8 cellular contexts compared by ENCODE assay signal in genomic region chr19:294819-295686, GRCh38.
A peak's percentile ranks its signal among the peaks of the same experiment; 100 is the strongest.
DNase-seq lines count a peak whose midpoint lies in the region; ATAC-seq and TF ChIP-seq lines count a peak whose summit lies in the region.

No MANE protein-coding gene starts in this region.

- no peaks in the 10 kb centered on the region for H3K4me1 ChIP-seq in RWPE2 (ENCODE audit: insufficient read depth, poor library complexity, severe bottlenecking)

- TF ChIP-seq CTCF in 22Rv1 (IDR thresholded peaks at IDR 0.05) (peak; percentile 97), RWPE2 (IDR thresholded peaks at IDR 0.05; ENCODE audit: poor library complexity, severe bottlenecking) (peak; percentile 71), astrocyte of the spinal cord (IDR thresholded peaks at IDR 0.05; ENCODE audit: low read depth, low read length) (peak; percentile 82)

- H3K4me3 ChIP-seq in RWPE2 (ENCODE audit: severe bottlenecking) (no peak overlapping the region), astrocyte of the spinal cord (ENCODE audit: low read depth, low read length) (no peak overlapping the region)

- in situ Hi-C loops in astrocyte of the spinal cord (cut with HindIII; ENCODE audit: low sequenced_read_pairs), result no loop called here

- peak; percentile 55 for DNase-seq in GM19238 (ENCODE audit: insufficient read length, low spot score)
- DNase-seq in RWPE2 (ENCODE audit: low spot score), result peak; percentile 57
- DNase-seq in astrocyte of the spinal cord (ENCODE audit: low read depth, low spot score), result no peak
- peak; percentile 21 for DNase-seq in iris pigment epithelial cell (ENCODE audit: low read depth)
- DNase-seq in stimulated activated CD4-positive, alpha-beta T cell treated with anti-CD3 and anti-CD28 coated beads, Interleukin-2, amount 100 ng/mL, for 48 hours, result peak; percentile 44 to 56
- DNase-seq in NCI-H146 treated with DMSO at 0.1 percent for 48 hours (lab: John Stamatoyannopoulos, UW; ENCODE audit: unreplicated experiment), result no peak

- peaks cover 19% of the 10 kb centered on the region for H3K27me3 ChIP-seq in RWPE2 (ENCODE audit: insufficient read depth, poor library complexity, severe bottlenecking)

- H3K27ac ChIP-seq in 22Rv1 (peak overlapping the region; percentile 22), RWPE2 (ENCODE audit: poor library complexity, severe bottlenecking) (no peak overlapping the region)

- H3K36me3 ChIP-seq in RWPE2 (ENCODE audit: low read depth), result no peaks in the 10 kb centered on the region

- H3K9me3 ChIP-seq in RWPE2 (ENCODE audit: severe bottlenecking), result no peaks in the 10 kb centered on the region

- ATAC-seq in RWPE2 (ENCODE audit: low read depth), result peak; percentile 50
- no peak for ATAC-seq in GM21381 (IDR thresholded peaks at IDR 0.05; ENCODE audit: unreplicated experiment)

Comparison
In these comparisons a context has a peak if more than half of its experiments do, and no peak if none do; other contexts are left out.
1. DNase-seq: peak in GM19238 (single experiment), RWPE2 (single experiment), iris pigment epithelial cell (single experiment) and stimulated activated CD4-positive, alpha-beta T cell treated with anti-CD3 and anti-CD28 coated beads, Interleukin-2, amount 100 ng/mL, for 48 hours (2 of 2); none in astrocyte of the spinal cord (single experiment) and NCI-H146 treated with DMSO at 0.1 percent for 48 hours (single experiment).
2. Peak in every context shown above with its lines, with median percentiles within 50 percentile points of each other: CTCF ChIP-seq.